ENCODE assay signal across 1 cellular context in the genomic region with DNA sequence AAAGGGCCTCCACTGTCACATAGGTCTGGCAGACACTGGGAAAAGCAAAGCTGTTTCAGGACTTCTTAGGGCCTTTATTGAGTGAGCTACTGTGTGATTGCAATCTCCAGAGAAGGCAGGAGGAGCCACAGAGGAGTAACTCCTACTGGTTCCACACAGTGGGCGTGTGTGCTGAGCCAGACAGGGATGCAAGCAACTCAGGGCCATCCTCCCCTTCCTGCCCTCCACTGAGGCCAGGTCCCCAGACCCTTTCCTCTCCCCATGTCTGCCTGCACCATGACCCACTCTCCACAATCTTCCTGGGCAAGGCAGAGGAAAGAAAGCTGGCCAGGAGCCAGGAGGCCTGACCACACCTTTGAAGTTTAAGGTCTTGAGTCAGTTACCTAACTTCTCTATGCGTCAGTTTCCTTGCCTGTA.
TF ChIP-seq lines count a peak whose summit lies in the region.

No MANE protein-coding gene starts in this region.

TF ChIP-seq in SK-N-SH treated with all-trans-retinoic acid at 6 μM for 48 hours, 23 proteins besides CTCF, POLR2A, EP300 and RAD21 (continued from another document):
- TF ChIP-seq, protein P1, sequence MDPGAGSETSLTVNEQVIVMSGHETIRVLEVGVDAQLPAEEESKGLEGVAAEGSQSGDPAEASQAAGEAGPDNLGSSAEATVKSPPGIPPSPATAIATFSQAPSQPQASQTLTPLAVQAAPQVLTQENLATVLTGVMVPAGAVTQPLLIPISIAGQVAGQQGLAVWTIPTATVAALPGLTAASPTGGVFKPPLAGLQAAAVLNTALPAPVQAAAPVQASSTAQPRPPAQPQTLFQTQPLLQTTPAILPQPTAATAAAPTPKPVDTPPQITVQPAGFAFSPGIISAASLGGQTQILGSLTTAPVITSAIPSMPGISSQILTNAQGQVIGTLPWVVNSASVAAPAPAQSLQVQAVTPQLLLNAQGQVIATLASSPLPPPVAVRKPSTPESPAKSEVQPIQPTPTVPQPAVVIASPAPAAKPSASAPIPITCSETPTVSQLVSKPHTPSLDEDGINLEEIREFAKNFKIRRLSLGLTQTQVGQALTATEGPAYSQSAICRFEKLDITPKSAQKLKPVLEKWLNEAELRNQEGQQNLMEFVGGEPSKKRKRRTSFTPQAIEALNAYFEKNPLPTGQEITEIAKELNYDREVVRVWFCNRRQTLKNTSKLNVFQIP (CRISPR knock-in tag; IDR thresholded peaks at IDR 0.05; ENCODE audit: borderline replicate concordance, low read depth): no peak
- TF ChIP-seq, protein P2, sequence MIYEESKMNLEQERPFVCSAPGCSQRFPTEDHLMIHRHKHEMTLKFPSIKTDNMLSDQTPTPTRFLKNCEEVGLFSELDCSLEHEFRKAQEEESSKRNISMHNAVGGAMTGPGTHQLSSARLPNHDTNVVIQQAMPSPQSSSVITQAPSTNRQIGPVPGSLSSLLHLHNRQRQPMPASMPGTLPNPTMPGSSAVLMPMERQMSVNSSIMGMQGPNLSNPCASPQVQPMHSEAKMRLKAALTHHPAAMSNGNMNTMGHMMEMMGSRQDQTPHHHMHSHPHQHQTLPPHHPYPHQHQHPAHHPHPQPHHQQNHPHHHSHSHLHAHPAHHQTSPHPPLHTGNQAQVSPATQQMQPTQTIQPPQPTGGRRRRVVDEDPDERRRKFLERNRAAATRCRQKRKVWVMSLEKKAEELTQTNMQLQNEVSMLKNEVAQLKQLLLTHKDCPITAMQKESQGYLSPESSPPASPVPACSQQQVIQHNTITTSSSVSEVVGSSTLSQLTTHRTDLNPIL (CRISPR knock-in tag; IDR thresholded peaks at IDR 0.05; ENCODE audit: low read depth): no peak
TF ChIP-seq in SK-N-SH treated with all-trans-retinoic acid at 6 μM for 48 hours: peak in this region for 0.
